Comparison of ENCODE assay signal across 25 cellular contexts in genomic region chr17:49349535-49349934, GRCh38.
"Had no signal": no experiment of that assay in that cellular context is flagged by ENCODE, and none has a peak within 500 bp of the region (broad histone marks: within the 10 kb centered on the region; RNA-seq: fewer than 3 reads in every experiment).

No MANE protein-coding gene starts in this region.

- H3K9me3 Mint-ChIP-seq: activated naive CD4-positive, alpha-beta T cell treated with anti-CD3 and anti-CD28 coated beads, Interleukin-2, amount 50 U/mL, for 24 hours; nephron had no signal

- H3K4me1 ChIP-seq: right atrium auricular region had no signal

- H3K9me3 ChIP-seq: adrenal gland, ascending aorta, left lung, pancreas, psoas muscle, right atrium auricular region, thoracic aorta, upper lobe of left lung had no signal

- H3K27ac ChIP-seq: adrenal gland, ascending aorta, brain microvascular endothelial cell, left lung, pancreas, psoas muscle, right atrium auricular region, thoracic aorta, upper lobe of left lung, VCaP had no signal

- H3K27me3 Mint-ChIP-seq: activated CD4-positive, alpha-beta T cell treated with anti-CD3 and anti-CD28 coated beads, Interleukin-2, amount 10 ng/mL, durations not matched to agents 7 days and 5 days; activated naive CD4-positive, alpha-beta T cell treated with anti-CD3 and anti-CD28 coated beads, Interleukin-2, amount 50 U/mL, for 24 hours had no signal

- H3K27ac Mint-ChIP-seq: activated CD4-positive, alpha-beta T cell treated with anti-CD3 and anti-CD28 coated beads, Interleukin-2, amount 10 ng/mL, durations not matched to agents 7 days and 5 days; activated naive CD4-positive, alpha-beta T cell treated with anti-CD3 and anti-CD28 coated beads, Interleukin-2, amount 50 U/mL, for 24 hours; nephron had no signal

- H3K4me3 Mint-ChIP-seq: activated CD4-positive, alpha-beta T cell treated with anti-CD3 and anti-CD28 coated beads, Interleukin-2, amount 10 ng/mL, durations not matched to agents 7 days and 5 days; activated naive CD4-positive, alpha-beta T cell treated with anti-CD3 and anti-CD28 coated beads, Interleukin-2, amount 50 U/mL, for 24 hours; nephron had no signal

- H3K4me3 ChIP-seq: adrenal gland, ascending aorta, left lung, pancreas, psoas muscle, right atrium auricular region, thoracic aorta, upper lobe of left lung had no signal

- DNase-seq: activated CD4-positive, alpha-beta T cell treated with anti-CD3 and anti-CD28 coated beads, Interleukin-2, amount 10 ng/mL, durations not matched to agents 7 days and 5 days; activated CD4-positive, CD25-positive, alpha-beta regulatory T cell treated with anti-CD3 and anti-CD28 coated beads, Interleukin-2, amount 50 U/mL, for 72 hours; activated gamma-delta T cell treated with Interleukin-2 at 50 U/mL for 16 hours; activated T-cell treated with anti-CD3 and anti-CD28 coated beads, Interleukin-2, amount 50 U/mL, for 1 hour; adrenal gland; brain microvascular endothelial cell; central memory CD4-positive, alpha-beta T cell; effector memory CD4-positive, alpha-beta T cell; glutamatergic neuron; hippocampal formation; kidney glomerular epithelial cell; left lung; midbrain; pancreas; psoas muscle; stimulated activated CD4-positive, alpha-beta T cell treated with anti-CD3 and anti-CD28 coated beads, Interleukin-4, amount 100 ng/mL, for 24 hours; stimulated activated naive CD4-positive, alpha-beta T cell treated with Interleukin-2 at 50 U/mL for 16 hours; upper lobe of left lung had no signal

- H3K4me1 Mint-ChIP-seq: nephron had no signal

- ATAC-seq: esophagus mucosa, left lung, pancreas, psoas muscle had no signal

- H3K27me3 ChIP-seq: adrenal gland, ascending aorta, brain microvascular endothelial cell, left lung, pancreas, right atrium auricular region, upper lobe of left lung had no signal

- H3K36me3 ChIP-seq: adrenal gland, ascending aorta, brain microvascular endothelial cell, left lung, pancreas, right atrium auricular region, thoracic aorta, upper lobe of left lung had no signal
